Comparison of ENCODE assay signal across 13 cellular contexts in the genomic region with DNA sequence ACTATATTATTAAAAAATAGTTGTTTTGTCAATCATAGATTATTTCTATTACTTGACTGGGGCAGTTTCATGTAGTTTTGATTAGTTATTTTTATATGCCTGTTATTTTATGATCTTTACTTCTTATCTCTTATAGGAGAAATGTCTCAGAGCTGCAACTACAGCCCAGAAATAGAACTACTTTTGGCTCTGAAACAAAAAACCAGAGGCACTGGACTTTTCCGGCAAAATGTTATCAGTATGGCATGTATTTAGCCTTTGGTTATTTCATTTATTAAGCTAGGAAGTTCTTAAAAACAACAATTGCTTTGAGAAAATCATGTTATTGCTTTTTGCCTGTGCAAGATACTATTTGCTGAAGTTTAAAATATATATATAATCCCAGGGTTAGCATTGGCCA.
DNase-seq lines count a peak whose midpoint lies in the region; ATAC-seq and TF ChIP-seq lines count a peak whose summit lies in the region.
"Had no signal": no experiment of that assay in that cellular context is flagged by ENCODE, and none has a peak within 500 bp of the region (broad histone marks: within the 10 kb centered on the region; RNA-seq: fewer than 3 reads in every experiment).

No MANE protein-coding gene starts in this region.

- H3K36me3 ChIP-seq in SK-N-SH (replicated peaks in 1 of 2; ENCODE audit: control insufficient read depth in 1 of 2, insufficient read depth in 2 of 2, low read length in 1 of 2) (no peaks in the 10 kb centered on the region), thoracic aorta (no peaks in the 10 kb centered on the region)
- no peaks in the 10 kb centered on the region for H3K36me3 ChIP-seq in effector memory CD4-positive, alpha-beta T cell (ENCODE audit: control insufficient read depth, insufficient read depth, low read length)
- H3K36me3 ChIP-seq: BE2C had no signal

- peak overlapping the region in 1 of 2 experiments; percentile 9; a peak in 1 of 4 replicates for H3K27ac ChIP-seq in SK-N-SH (ENCODE audit: low read depth in 2 of 2, low read length in 1 of 2)
- peak overlapping the region; percentile 30 to 58 for H3K27ac ChIP-seq in thoracic aorta
- H3K27ac ChIP-seq in effector memory CD4-positive, alpha-beta T cell (ENCODE audit: insufficient read depth, low read length, poor library complexity, severe bottlenecking) = no peak overlapping the region
- H3K27ac ChIP-seq: A549, C4-2B, HL-60 had no signal

- TF ChIP-seq EP300 in SK-N-SH (IDR thresholded peaks at IDR 0.05; ENCODE audit: borderline replicate concordance in 1 of 2, low read depth in 1 of 2, low read length in 1 of 2) = no peak

- no peaks in the 10 kb centered on the region; a peak in 2 of 4 replicates for H3K4me1 ChIP-seq in SK-N-SH (ENCODE audit: control insufficient read depth in 1 of 2, insufficient read depth in 2 of 2, low read depth in 1 of 2, low read length in 1 of 2)
- H3K4me1 ChIP-seq in thoracic aorta (ENCODE audit: control insufficient read depth in 1 of 2, low read depth in 2 of 2) = peaks cover 17 to 44% of the 10 kb centered on the region in 2 donors
- H3K4me1 ChIP-seq in effector memory CD4-positive, alpha-beta T cell (ENCODE audit: control insufficient read depth, insufficient read depth, low read length, poor library complexity, severe bottlenecking) = no peaks in the 10 kb centered on the region
- H3K4me1 ChIP-seq: A549, BE2C had no signal

- H3K4me3 ChIP-seq in SK-N-SH (ENCODE audit: low read depth in 2 of 2, low read length in 1 of 2) (no peak overlapping the region), fibroblast of the aortic adventitia (ENCODE audit: low read depth, low read length) (no peak overlapping the region), thoracic aorta (no peak overlapping the region)
- H3K4me3 ChIP-seq in effector memory CD4-positive, alpha-beta T cell (ENCODE audit: insufficient read depth, low read depth, low read length, poor library complexity, severe bottlenecking) = no peak overlapping the region
- H3K4me3 ChIP-seq: A549 had no signal

- no peak overlapping the region for H3K9ac ChIP-seq in SK-N-SH

- H3K4me2 ChIP-seq in SK-N-SH = no peak overlapping the region
- H3K4me2 ChIP-seq: A549 had no signal

- CTCF ChIA-PET in SK-N-SH (lab: Yijun Ruan, JAX) = interaction anchor here (0.9 kb wide), 1 partner anchor 247 kb away, joined by 3 read pairs; no protein-coding TSS in a partner anchor

- H2AFZ ChIP-seq in SK-N-SH (ENCODE audit: low read depth) = 0 out of 2 replicates have a peak overlapping the region, but pooled peaks have one; percentile 53

- TF ChIP-seq CTCF in SK-N-SH (IDR thresholded peaks at IDR 0.05) = no peak
- no peak for TF ChIP-seq CTCF in fibroblast of the aortic adventitia (IDR thresholded peaks at IDR 0.05; ENCODE audit: insufficient read depth, low read length)
- TF ChIP-seq CTCF in thoracic aorta (IDR thresholded peaks at IDR 0.05) = no peak

- H3K9me2 ChIP-seq in SK-N-SH = no peaks in the 10 kb centered on the region

- H3F3A ChIP-seq in SK-N-SH (replicated peaks; ENCODE audit: insufficient read depth) = no peaks in the 10 kb centered on the region

- no peaks in the 10 kb centered on the region for H3K9me3 ChIP-seq in SK-N-SH
- no peaks in the 10 kb centered on the region for H3K9me3 ChIP-seq in thoracic aorta
- no peaks in the 10 kb centered on the region for H3K9me3 ChIP-seq in effector memory CD4-positive, alpha-beta T cell (ENCODE audit: control insufficient read depth, low read length)
- H3K9me3 ChIP-seq: A549, BE2C had no signal

- no peaks in the 10 kb centered on the region for H3K79me2 ChIP-seq in SK-N-SH (ENCODE audit: insufficient read depth)

- WGBS in SK-N-SH (ENCODE audit: low lambda C conversion rate) = 47% methylated on average over 1 of the region's 1 CpG

- H3K27me3 ChIP-seq in SK-N-SH (ENCODE audit: insufficient read depth) (no peaks in the 10 kb centered on the region), thoracic aorta (replicated peaks; ENCODE audit: insufficient read depth) (no peaks in the 10 kb centered on the region)
- no peaks in the 10 kb centered on the region for H3K27me3 ChIP-seq in effector memory CD4-positive, alpha-beta T cell (replicated peaks; ENCODE audit: control insufficient read depth, insufficient read depth, low read length, poor library complexity, severe bottlenecking)
- H3K27me3 ChIP-seq: BE2C had no signal

- DNase-seq in SK-N-SH (no peak), fibroblast of the aortic adventitia (ENCODE audit: low read depth) (peak; percentile 71), thoracic aorta (ENCODE audit: low spot score) (no peak), GOT3 (lab: John Stamatoyannopoulos, UW) (no peak)
- DNase-seq in effector memory CD4-positive, alpha-beta T cell = no peak
- DNase-seq: BE2C; CD4-positive, alpha-beta memory T cell; DMS79 had no signal

- ATAC-seq in SK-N-SH treated with all-trans-retinoic acid at 6 μM for 48 hours = no peak
- no peak for ATAC-seq in thoracic aorta (ENCODE audit: insufficient number of reproducible peaks, low FRiP score, low read depth)
- ATAC-seq: A549, HCT116 had no signal

- TF ChIP-seq RAD21 in SK-N-SH (IDR thresholded peaks at IDR 0.05; ENCODE audit: low read length) = no peak

- no peaks in the 10 kb centered on the region for H4K20me1 ChIP-seq in SK-N-SH (ENCODE audit: insufficient read depth)

- POLR2A ChIA-PET in SK-N-SH (lab: Yijun Ruan, JAX) = no interaction called here

TF ChIP-seq in SK-N-SH, 30 proteins besides CTCF, POLR2A, EP300 and RAD21 (continues in another document):
- TF ChIP-seq JUND (IDR thresholded peaks at IDR 0.05) (no peak), YY1 (IDR thresholded peaks at IDR 0.05; ENCODE audit: low read depth) (no peak), MEF2A (IDR thresholded peaks at IDR 0.05; ENCODE audit: borderline replicate concordance, low read depth) (no peak), SIN3A (IDR thresholded peaks at IDR 0.05; ENCODE audit: borderline replicate concordance, low read depth, low read length) (no peak), MXI1 (IDR thresholded peaks at IDR 0.05; ENCODE audit: low read depth, low read length) (no peak), ELF1 (IDR thresholded peaks at IDR 0.05) (no peak), TAF1 (IDR thresholded peaks at IDR 0.05; ENCODE audit: borderline replicate concordance, low read depth, low read length) (no peak), FOXJ3 (CRISPR knock-in tag; IDR thresholded peaks at IDR 0.05) (no peak), FOXM1 (IDR thresholded peaks at IDR 0.05; ENCODE audit: low read depth) (no peak)
- TF ChIP-seq, protein P1, sequence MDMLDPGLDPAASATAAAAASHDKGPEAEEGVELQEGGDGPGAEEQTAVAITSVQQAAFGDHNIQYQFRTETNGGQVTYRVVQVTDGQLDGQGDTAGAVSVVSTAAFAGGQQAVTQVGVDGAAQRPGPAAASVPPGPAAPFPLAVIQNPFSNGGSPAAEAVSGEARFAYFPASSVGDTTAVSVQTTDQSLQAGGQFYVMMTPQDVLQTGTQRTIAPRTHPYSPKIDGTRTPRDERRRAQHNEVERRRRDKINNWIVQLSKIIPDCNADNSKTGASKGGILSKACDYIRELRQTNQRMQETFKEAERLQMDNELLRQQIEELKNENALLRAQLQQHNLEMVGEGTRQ (IDR thresholded peaks at IDR 0.05; ENCODE audit: borderline replicate concordance, low read depth, low read length) = no peak
- TF ChIP-seq, protein P2, sequence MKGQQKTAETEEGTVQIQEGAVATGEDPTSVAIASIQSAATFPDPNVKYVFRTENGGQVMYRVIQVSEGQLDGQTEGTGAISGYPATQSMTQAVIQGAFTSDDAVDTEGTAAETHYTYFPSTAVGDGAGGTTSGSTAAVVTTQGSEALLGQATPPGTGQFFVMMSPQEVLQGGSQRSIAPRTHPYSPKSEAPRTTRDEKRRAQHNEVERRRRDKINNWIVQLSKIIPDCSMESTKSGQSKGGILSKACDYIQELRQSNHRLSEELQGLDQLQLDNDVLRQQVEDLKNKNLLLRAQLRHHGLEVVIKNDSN (IDR thresholded peaks at IDR 0.05; ENCODE audit: borderline replicate concordance, low read depth) = no peak
- TF ChIP-seq, protein P3, sequence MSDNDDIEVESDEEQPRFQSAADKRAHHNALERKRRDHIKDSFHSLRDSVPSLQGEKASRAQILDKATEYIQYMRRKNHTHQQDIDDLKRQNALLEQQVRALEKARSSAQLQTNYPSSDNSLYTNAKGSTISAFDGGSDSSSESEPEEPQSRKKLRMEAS (IDR thresholded peaks at IDR 0.05; ENCODE audit: low read depth) = no peak

TF ChIP-seq in SK-N-SH treated with all-trans-retinoic acid at 6 μM for 48 hours, 23 proteins besides CTCF, POLR2A, EP300 and RAD21:
- TF ChIP-seq ESRRG (CRISPR knock-in tag; IDR thresholded peaks at IDR 0.05) (no peak), ISL1 (CRISPR knock-in tag; IDR thresholded peaks at IDR 0.05) (peak; percentile 12; the same call in 1 of the 2 replicates)
